8 cellular contexts compared by ENCODE assay signal in the genomic region with DNA sequence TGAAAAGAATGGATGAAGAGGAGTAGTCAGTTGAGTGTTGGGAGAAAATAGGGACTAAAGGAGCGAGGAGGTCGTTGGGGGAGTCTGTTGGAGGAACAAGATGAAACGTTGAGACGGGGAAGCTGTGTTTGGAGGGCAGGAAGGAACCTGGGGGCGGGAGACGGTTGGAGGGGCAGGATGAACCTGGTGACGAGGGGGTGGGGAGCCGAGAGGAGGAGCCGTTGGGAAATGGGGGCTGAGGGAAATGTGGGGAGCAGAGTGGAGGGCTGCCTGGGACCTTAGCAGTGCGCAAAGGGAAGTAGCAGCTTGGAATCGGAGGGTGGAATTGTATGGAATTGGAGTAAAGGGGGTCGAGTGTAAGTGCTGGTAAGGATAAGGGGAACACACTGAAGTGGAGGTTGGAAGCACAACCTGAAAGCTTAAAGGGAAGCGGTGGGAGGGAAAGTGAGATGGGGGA. TPM values are rescaled to one million over a fixed set of nuclear protein-coding genes. Genes with fewer than 3 reads are reported as not detected.
DNase-seq lines count a peak whose midpoint lies in the region; ATAC-seq and TF ChIP-seq lines count a peak whose summit lies in the region.

No MANE protein-coding gene starts in this region.

- H3K9me3 Mint-ChIP-seq in glutamatergic neuron (ENCODE audit: unreplicated experiment) = peaks cover 15% of the 10 kb centered on the region

- H3K36me3 Mint-ChIP-seq in glutamatergic neuron (ENCODE audit: unreplicated experiment) = peaks cover 14% of the 10 kb centered on the region

- DNase-seq in NCI-H2107 treated with DMSO at 0.1 percent for 48 hours (lab: John Stamatoyannopoulos, UW; ENCODE audit: unreplicated experiment) (peak; percentile 30), NCI-H2107 (lab: John Stamatoyannopoulos, UW) (no peak), NCI-H748 (lab: John Stamatoyannopoulos, UW; ENCODE audit: unreplicated experiment) (peak; percentile 47), glutamatergic neuron (peak; percentile 49), nucleus accumbens (lab: John Stamatoyannopoulos, UW) (peak in 45 of 56 donors; percentile 7 to 64 (median 30)), KBM-7 (no peak)
- DNase-seq in activated T-helper 9 cell treated with anti-CD3 and anti-CD28 coated beads, Interleukin-2, amount 50 U/mL, for 16 hours (ENCODE audit: low read depth) = peak; percentile 16

- TF ChIP-seq CTCF in glutamatergic neuron (IDR thresholded peaks at IDR 0.05; ENCODE audit: partially characterized antibody, unreplicated experiment) = no peak

- peaks cover 3% of the 10 kb centered on the region for H3K4me1 Mint-ChIP-seq in glutamatergic neuron (ENCODE audit: low read depth, unreplicated experiment)

- in situ Hi-C loops in KBM-7 (cut with MboI; ENCODE audit: low pct_unique_long_range_greater_than_20kb, low sequenced_read_pairs) = no loop called here

- H3K27me3 Mint-ChIP-seq in glutamatergic neuron (ENCODE audit: unreplicated experiment) = peaks cover 10% of the 10 kb centered on the region

- no peak for ATAC-seq in HG02623 (IDR thresholded peaks at IDR 0.05; ENCODE audit: unreplicated experiment)

- peak overlapping the region; percentile 99 for H3K4me3 Mint-ChIP-seq in glutamatergic neuron (ENCODE audit: unreplicated experiment)

- peak overlapping the region; percentile 99 for H3K27ac Mint-ChIP-seq in glutamatergic neuron (ENCODE audit: unreplicated experiment)

RNA-seq across cellular contexts. Expression of a gene that starts 0.6 kb away (rescaled TPM):
- total RNA-seq in glutamatergic neuron (ENCODE audit: unreplicated experiment) = 129 TPM

Comparison
In these comparisons a context has a peak if more than half of its experiments do, and no peak if none do; other contexts are left out.
1. DNase-seq: peak in NCI-H2107 treated with DMSO at 0.1 percent for 48 hours (single experiment), NCI-H748 (single experiment), activated T-helper 9 cell treated with anti-CD3 and anti-CD28 coated beads, Interleukin-2, amount 50 U/mL, for 16 hours (single experiment), glutamatergic neuron (single experiment) and nucleus accumbens (45 of 56); none in NCI-H2107 (single experiment) and KBM-7 (single experiment).